In the genomic region with DNA sequence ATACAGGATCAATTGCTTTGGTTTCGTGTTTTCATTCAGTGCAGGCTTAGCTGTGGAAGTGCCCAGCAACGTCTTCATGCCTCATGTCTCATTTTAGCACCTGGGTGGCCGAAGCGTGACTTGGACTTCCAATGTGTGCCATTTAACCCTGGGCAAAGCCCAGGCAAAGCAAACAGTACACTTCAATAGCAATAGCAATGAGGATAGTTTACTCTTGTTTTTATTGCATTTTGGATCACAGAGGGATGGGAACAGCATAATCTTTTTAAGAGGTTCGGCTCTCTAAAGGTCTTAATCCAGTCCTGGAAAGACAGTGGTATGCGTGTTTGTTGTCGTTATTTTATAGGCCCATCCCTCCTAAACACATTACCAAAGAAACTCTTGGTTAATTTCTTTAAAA, we compare ENCODE assay signal across 20 cellular contexts.
DNase-seq lines count a peak whose midpoint lies in the region; ATAC-seq, FAIRE-seq and TF ChIP-seq lines count a peak whose summit lies in the region.
"Had no signal": no experiment of that assay in that cellular context is flagged by ENCODE, and none has a peak within 500 bp of the region (broad histone marks: within the 10 kb centered on the region; RNA-seq: fewer than 3 reads in every experiment).

No MANE protein-coding gene starts in this region.

- H3K4me2 ChIP-seq in HepG2 (ENCODE audit: low read depth, low read length) (no peak overlapping the region), trophoblast cell (ENCODE audit: low read length) (no peak overlapping the region)
- H3K4me2 ChIP-seq: GM23338 had no signal

- CTCF ChIA-PET in HepG2 (lab: Yijun Ruan, JAX; ENCODE audit: low intra/inter-chr PET ratio, low total read pairs) = no interaction called here

- H3K27ac ChIP-seq in HepG2 (ENCODE audit: extremely low read length, insufficient read depth, low read length) (no peak overlapping the region), right lobe of liver (no peak overlapping the region), trophoblast cell (ENCODE audit: low read depth, low read length) (no peak overlapping the region), testis (no peak overlapping the region)

- H3K4me1 ChIP-seq in HepG2 (ENCODE audit: insufficient read depth, low read length) (peaks cover 10% of the 10 kb centered on the region; the same call in 1 of the 2 replicates), right lobe of liver (no peaks in the 10 kb centered on the region), trophoblast cell (ENCODE audit: control insufficient read depth in 1 of 2, insufficient read depth in 2 of 2, low read length in 2 of 2) (no peaks in the 10 kb centered on the region), testis (no peaks in the 10 kb centered on the region)

- TF ChIP-seq CTCF in HepG2 (CRISPR knock-in tag; IDR thresholded peaks at IDR 0.05) (no peak), right lobe of liver (IDR thresholded peaks at IDR 0.05) (no peak), bronchial epithelial cell (IDR thresholded peaks at IDR 0.05; ENCODE audit: insufficient read depth, low read length, severe bottlenecking) (no peak), testis (IDR thresholded peaks at IDR 0.05) (no peak)

- peaks cover 87% of the 10 kb centered on the region for H3K79me2 ChIP-seq in HepG2 (ENCODE audit: insufficient read depth, low read length)
- no peaks in the 10 kb centered on the region for H3K79me2 ChIP-seq in trophoblast cell (ENCODE audit: control insufficient read depth, insufficient read depth, low read length, poor library complexity)

- POLR2A ChIA-PET in HepG2 (lab: Yijun Ruan, JAX) = interaction anchor here (1.3 to 5.0 kb wide), 2 partner anchors 12 to 14 kb away, joined by 3 to 28 read pairs; no protein-coding TSS in a partner anchor

- H3K27me3 ChIP-seq in HepG2 (ENCODE audit: control insufficient read depth in 1 of 2, insufficient read depth in 2 of 2, low read length in 2 of 2) (no peaks in the 10 kb centered on the region), right lobe of liver (no peaks in the 10 kb centered on the region), bronchial epithelial cell (ENCODE audit: control insufficient read depth, insufficient read depth, low read length) (no peaks in the 10 kb centered on the region), trophoblast cell (ENCODE audit: insufficient read depth, low read length) (no peaks in the 10 kb centered on the region), testis (no peaks in the 10 kb centered on the region)

- ATAC-seq in HepG2 (no peak), right lobe of liver (no peak), GM18502 (IDR thresholded peaks at IDR 0.05; ENCODE audit: poor library complexity, unreplicated experiment) (no peak)
- ATAC-seq: GM23338, HCT116 had no signal

- no peak overlapping the region for H2BK120ac ChIP-seq in trophoblast cell (ENCODE audit: insufficient read depth, low read length, poor library complexity)

- H2BK12ac ChIP-seq in trophoblast cell (ENCODE audit: low read length) = no peak overlapping the region

- H3K4me3 ChIP-seq in HepG2 (replicated peaks in 1 of 3; ENCODE audit: insufficient read depth in 1 of 3, low read depth in 2 of 3, low read length in 3 of 3) (no peak overlapping the region), right lobe of liver (no peak overlapping the region), bronchial epithelial cell (ENCODE audit: low read depth, low read length) (no peak overlapping the region), trophoblast cell (ENCODE audit: low read depth, low read length) (no peak overlapping the region), testis (no peak overlapping the region)
- H3K4me3 ChIP-seq: GM23338 had no signal

- no peak for DNase-seq in HepG2 (ENCODE audit: low spot score)
- DNase-seq in right lobe of liver = no peak
- no peak for DNase-seq in bronchial epithelial cell (ENCODE audit: low read depth)
- no peak for DNase-seq in trophoblast cell
- DNase-seq in ureter (ENCODE audit: low spot score) = no peak
- no peak for DNase-seq in testis
- DNase-seq: C1 segment of cervical spinal cord; CD4-positive, CD25-positive, alpha-beta regulatory T cell; CD8-positive, alpha-beta memory T cell; COR-L47; DMS 273 treated with DMSO at 0.1 percent for 48 hours; DMS53; DND-41; EL; H7 had no signal

- H3K4ac ChIP-seq in trophoblast cell (ENCODE audit: low read depth, low read length) = no peak overlapping the region

- no peak for FAIRE-seq in HepG2 (lab: Jason Lieb, UNC)
- FAIRE-seq in bronchial epithelial cell (lab: Jason Lieb, UNC) = peak; percentile 70
- FAIRE-seq: GM12891, GM18507 had no signal

- peak overlapping the region; percentile 30 for H4K12ac ChIP-seq in trophoblast cell (ENCODE audit: low read depth, low read length)

- no peak for TF ChIP-seq RAD21 in HepG2 (CRISPR knock-in tag; IDR thresholded peaks at IDR 0.05)

- H4K20me1 ChIP-seq in HepG2 (ENCODE audit: insufficient read depth, low read length) = peaks cover 10% of the 10 kb centered on the region; the same call in 1 of the 2 replicates

- H3K9me3 ChIP-seq in HepG2 (ENCODE audit: low read length) (no peaks in the 10 kb centered on the region), right lobe of liver (no peaks in the 10 kb centered on the region), trophoblast cell (ENCODE audit: insufficient read depth, low read depth, low read length) (no peaks in the 10 kb centered on the region), testis (no peaks in the 10 kb centered on the region)

- H3K9ac ChIP-seq in HepG2 (ENCODE audit: insufficient read depth, low read depth, low read length) (no peak overlapping the region), trophoblast cell (ENCODE audit: low read length) (no peak overlapping the region)

- no peak overlapping the region for H4K91ac ChIP-seq in trophoblast cell (ENCODE audit: low read depth, low read length)

- WGBS in HepG2 (ENCODE audit: low lambda C conversion rate) = 96% methylated on average over 7 of the region's 7 CpGs
- 95% methylated on average over 7 of the region's 7 CpGs for WGBS in right lobe of liver (ENCODE audit: insufficient coverage, low coverage, low lambda C conversion rate, missing lambda C conversion rate)
- no CpG with 5 or more reads among the region's 7 CpGs for WGBS in trophoblast cell (ENCODE audit: extremely low coverage, insufficient coverage, insufficient read length)
- WGBS in testis, 2 donors = 87% methylated on average over 7 of the region's 7 CpGs

- no peak overlapping the region for H2BK5ac ChIP-seq in trophoblast cell (ENCODE audit: low read depth, low read length, poor library complexity)

- H2AFZ ChIP-seq in HepG2 (ENCODE audit: low read length) (no peak overlapping the region), trophoblast cell (ENCODE audit: insufficient read depth, low read length, poor library complexity) (no peak overlapping the region)
- H2AFZ ChIP-seq: GM23338 had no signal

- no peak overlapping the region for H3K18ac ChIP-seq in trophoblast cell (ENCODE audit: low read length)

- in situ Hi-C loops in HepG2 (cut with HindIII; ENCODE audit: extremely low pct_ligation_motif_present, low pct_unique_long_range_greater_than_20kb) = no loop called here

- no TSS peak for BruUV-seq in HepG2 (replicated peaks; lab: Mats Ljungman, UMichigan)

- no peak for TF ChIP-seq EP300 in HepG2 (IDR thresholded peaks at IDR 0.05; ENCODE audit: low read depth in 2 of 2, low read length in 2 of 2)
- no peak for TF ChIP-seq EP300 in HepG2 (CRISPR knock-in tag; IDR thresholded peaks at IDR 0.05; ENCODE audit: borderline replicate concordance)

- no peak overlapping the region for H4K8ac ChIP-seq in trophoblast cell (ENCODE audit: low read depth, low read length)

- no peak overlapping the region for H3K23ac ChIP-seq in trophoblast cell (ENCODE audit: low read length)

- intact Hi-C loops in HepG2 (cut with micrococcal nuclease; ENCODE audit: unreplicated experiment) = no loop called here
- intact Hi-C loops in right lobe of liver (cut with DNase I) = no loop called here
- intact Hi-C loops in testis (cut with DNase I; ENCODE audit: low total_unique reads) = no loop called here

- no peak overlapping the region for H2AK5ac ChIP-seq in trophoblast cell (ENCODE audit: low read length)

- H3K36me3 ChIP-seq in HepG2 (replicated peaks in 1 of 2; ENCODE audit: control insufficient read depth in 1 of 2, insufficient read depth in 2 of 2, low read length in 2 of 2) = peaks cover 15 to 89% of the 10 kb centered on the region in 2 experiments
- H3K36me3 ChIP-seq in right lobe of liver = no peaks in the 10 kb centered on the region
- no peaks in the 10 kb centered on the region for H3K36me3 ChIP-seq in bronchial epithelial cell (ENCODE audit: control insufficient read depth, insufficient read depth, low read length)
- no peaks in the 10 kb centered on the region for H3K36me3 ChIP-seq in trophoblast cell (ENCODE audit: control insufficient read depth in 1 of 2, insufficient read depth in 2 of 2, low read length in 2 of 2)
- no peaks in the 10 kb centered on the region for H3K36me3 ChIP-seq in testis (ENCODE audit: low read depth, missing control alignments)

- TF ChIP-seq POLR2A in HepG2 (IDR thresholded peaks at IDR 0.05; ENCODE audit: insufficient read depth in 1 of 2, low read depth in 2 of 2, low read length in 2 of 2) = no peak
- TF ChIP-seq POLR2A in right lobe of liver (IDR thresholded peaks at IDR 0.05) = no peak
- TF ChIP-seq POLR2A in testis (IDR thresholded peaks at IDR 0.05) = no peak

- H3K79me1 ChIP-seq in trophoblast cell (ENCODE audit: low read length) = no peaks in the 10 kb centered on the region

- H3K14ac ChIP-seq in trophoblast cell (ENCODE audit: low read length) = no peak overlapping the region

TF ChIP-seq in HepG2, 621 proteins besides CTCF, POLR2A, EP300 and RAD21:
- 0 out of 2 replicates have a peak, but pooled peaks have one; percentile 20 for TF ChIP-seq RBFOX2 (IDR thresholded peaks at IDR 0.05; ENCODE audit: low read depth, low read length)
- TF ChIP-seq, protein P1, sequence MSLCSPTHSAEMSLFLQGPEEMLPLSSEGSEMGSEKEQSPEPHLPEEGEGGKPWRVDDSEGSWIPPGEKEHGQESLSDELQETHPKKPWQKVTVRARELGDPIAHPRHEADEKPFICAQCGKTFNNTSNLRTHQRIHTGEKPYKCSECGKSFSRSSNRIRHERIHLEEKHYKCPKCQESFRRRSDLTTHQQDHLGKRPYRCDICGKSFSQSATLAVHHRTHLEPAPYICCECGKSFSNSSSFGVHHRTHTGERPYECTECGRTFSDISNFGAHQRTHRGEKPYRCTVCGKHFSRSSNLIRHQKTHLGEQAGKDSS (CRISPR knock-in tag; IDR thresholded peaks at IDR 0.05; ENCODE audit: borderline replicate concordance, low read depth) = no peak
